18 cellular contexts compared by ENCODE assay signal in genomic region chr16:79069118-79069517, GRCh38.
DNase-seq lines count a peak whose midpoint lies in the region; ATAC-seq and TF ChIP-seq lines count a peak whose summit lies in the region.
"Had no signal": no experiment of that assay in that cellular context is flagged by ENCODE, and none has a peak within 500 bp of the region (broad histone marks: within the 10 kb centered on the region; RNA-seq: fewer than 3 reads in every experiment).

No MANE protein-coding gene starts in this region.

- WGBS in lung, 2 donors = 87 to 92% methylated on average over 12 of the region's 12 CpGs
- WGBS in transverse colon (ENCODE audit: low coverage in 1 of 2), 2 donors = 80 to 84% methylated on average over 11 to 12 of the region's 12 CpGs

- intact Hi-C loops in activated T-helper 2 cell treated with anti-CD3 and anti-CD28 coated beads, Interferon-gamma antibody, Interleukin-2, Interleukin-4, amounts not matched to agents 10 μg/mL and 5 μg/mL and 100 μg/mL, durations not matched to agents 14 hours and 24 hours and 36 hours (cut with micrococcal nuclease) = loop anchor here (1.0 to 5.0 kb wide), 3 partner anchors 62 to 294 kb away; no protein-coding TSS in a partner anchor
- intact Hi-C loops in transverse colon (cut with DNase I; ENCODE audit: low total_unique reads) = no loop called here

- DNase-seq in activated T-cell treated with anti-CD3 and anti-CD28 coated beads, Interleukin-2, amount 50 U/mL, for 72 hours = no peak
- no peak for DNase-seq in activated T-cell treated with anti-CD3 and anti-CD28 coated beads, Interleukin-2, amount 50 U/mL, for 48 hours
- DNase-seq in activated T-helper 2 cell treated with anti-CD3 and anti-CD28 coated beads, Interferon-gamma antibody, Interleukin-2, Interleukin-4, amounts not matched to agents 10 μg/mL and 5 μg/mL and 100 μg/mL, durations not matched to agents 14 hours and 24 hours and 36 hours (ENCODE audit: low spot score) = no peak
- DNase-seq in lung (ENCODE audit: low spot score) (no peak), transverse colon (no peak), medulla oblongata (ENCODE audit: extremely low spot score) (no peak), NCI-H524 (lab: John Stamatoyannopoulos, UW) (no peak), activated gamma-delta T cell treated with Interleukin-2 at 50 U/mL for 16 hours (no peak)
- DNase-seq: DMS 273 treated with DMSO at 0.1 percent for 48 hours; GF-D8; KG1; NCI-H1417 treated with DMSO at 0.1 percent for 48 hours; NCI-H1930; NCI-H2171; NCI-H446; NK-92 treated with Interleukin-12 subunit alpha and Interleukin-12 subunit beta, amount 100 ng/mL, for 24 hours had no signal

- H3K27ac Mint-ChIP-seq in activated T-cell treated with anti-CD3 and anti-CD28 coated beads, Interleukin-2, amount 50 U/mL, for 72 hours = peak overlapping the region; percentile 85
- peak overlapping the region; percentile 64 for H3K27ac Mint-ChIP-seq in activated T-helper 2 cell treated with anti-CD3 and anti-CD28 coated beads, Interferon-gamma antibody, Interleukin-2, Interleukin-4, amounts not matched to agents 10 μg/mL and 5 μg/mL and 100 μg/mL, durations not matched to agents 14 hours and 24 hours and 36 hours
- H3K27ac Mint-ChIP-seq: GM23338 had no signal

- H3K4me3 Mint-ChIP-seq in activated T-cell treated with anti-CD3 and anti-CD28 coated beads, Interleukin-2, amount 50 U/mL, for 72 hours = peak overlapping the region in 1 of 2 donors; percentile 46
- H3K4me3 Mint-ChIP-seq in activated T-helper 2 cell treated with anti-CD3 and anti-CD28 coated beads, Interferon-gamma antibody, Interleukin-2, Interleukin-4, amounts not matched to agents 10 μg/mL and 5 μg/mL and 100 μg/mL, durations not matched to agents 14 hours and 24 hours and 36 hours (ENCODE audit: low read depth) = no peak overlapping the region
- H3K4me3 Mint-ChIP-seq: GM23338 had no signal

- no peak for TF ChIP-seq EP300 in transverse colon (IDR thresholded peaks at IDR 0.05; ENCODE audit: low read depth)

- TF ChIP-seq POLR2A in transverse colon (IDR thresholded peaks at IDR 0.05) = no peak

- peak in 1 of 2 donors; percentile 1 for ATAC-seq in activated T-cell treated with anti-CD3 and anti-CD28 coated beads, Interleukin-2, amount 50 U/mL, for 72 hours (replicated peaks in 1 of 2)
- ATAC-seq in lung (ENCODE audit: insufficient read depth, low FRiP score) = peak; percentile 9
- ATAC-seq: GM23338 had no signal

- H3K27me3 ChIP-seq in lung (ENCODE audit: control insufficient read depth, insufficient read depth) (no peaks in the 10 kb centered on the region), transverse colon (no peaks in the 10 kb centered on the region)

- peaks cover 0 to 5% of the 10 kb centered on the region in 2 donors for H3K9me3 ChIP-seq in lung (ENCODE audit: control insufficient read depth in 2 of 2, insufficient read depth in 1 of 2, low read length in 1 of 2)
- H3K9me3 ChIP-seq in transverse colon = no peaks in the 10 kb centered on the region

- peaks cover 10% of the 10 kb centered on the region for H3K27me3 Mint-ChIP-seq in activated T-cell treated with anti-CD3 and anti-CD28 coated beads, Interleukin-2, amount 50 U/mL, for 72 hours (ENCODE audit: low read depth)
- H3K27me3 Mint-ChIP-seq in activated T-helper 2 cell treated with anti-CD3 and anti-CD28 coated beads, Interferon-gamma antibody, Interleukin-2, Interleukin-4, amounts not matched to agents 10 μg/mL and 5 μg/mL and 100 μg/mL, durations not matched to agents 14 hours and 24 hours and 36 hours (ENCODE audit: low read depth) = peaks cover 3% of the 10 kb centered on the region

- H3K4me3 ChIP-seq in lung (no peak overlapping the region), transverse colon (no peak overlapping the region)
- H3K4me3 ChIP-seq: GM23338 had no signal

- no peaks in the 10 kb centered on the region for H3K36me3 ChIP-seq in lung (ENCODE audit: control insufficient read depth in 2 of 2, insufficient read depth in 2 of 2, low read length in 2 of 2)
- no peaks in the 10 kb centered on the region for H3K36me3 ChIP-seq in transverse colon

- in situ Hi-C loops in transverse colon (cut with MboI; ENCODE audit: low pct_ligation_motif_present in 1 of 4, low pct_unique_long_range_greater_than_20kb in 1 of 4, low sequenced_read_pairs in 3 of 4) = no loop called here

- H3K4me1 Mint-ChIP-seq in activated T-cell treated with anti-CD3 and anti-CD28 coated beads, Interleukin-2, amount 50 U/mL, for 72 hours (ENCODE audit: low read depth) = peaks cover 77% of the 10 kb centered on the region
- peaks cover 61% of the 10 kb centered on the region for H3K4me1 Mint-ChIP-seq in activated T-helper 2 cell treated with anti-CD3 and anti-CD28 coated beads, Interferon-gamma antibody, Interleukin-2, Interleukin-4, amounts not matched to agents 10 μg/mL and 5 μg/mL and 100 μg/mL, durations not matched to agents 14 hours and 24 hours and 36 hours (ENCODE audit: low read depth)

- no peak for TF ChIP-seq CTCF in lung (IDR thresholded peaks at IDR 0.05; ENCODE audit: control extremely low read depth, extremely low read depth)
- TF ChIP-seq CTCF in transverse colon (IDR thresholded peaks at IDR 0.05) = no peak

- peaks cover 0 to 2% of the 10 kb centered on the region in 2 donors for H3K4me1 ChIP-seq in lung (ENCODE audit: control insufficient read depth in 2 of 2, insufficient read depth in 2 of 2, low read length in 2 of 2)
- peaks cover 0 to 9% (median 6%) of the 10 kb centered on the region in 4 donors for H3K4me1 ChIP-seq in transverse colon

- no peak overlapping the region for H3K27ac ChIP-seq in lung (ENCODE audit: low read depth in 1 of 2, low read length in 1 of 2)
- peak overlapping the region; percentile 19 to 59 (median 51) for H3K27ac ChIP-seq in transverse colon
- H3K27ac ChIP-seq: C4-2B had no signal

- H3K36me3 Mint-ChIP-seq in activated T-cell treated with anti-CD3 and anti-CD28 coated beads, Interleukin-2, amount 50 U/mL, for 72 hours (ENCODE audit: insufficient read depth in 2 of 2) = no peaks in the 10 kb centered on the region
- no peaks in the 10 kb centered on the region for H3K36me3 Mint-ChIP-seq in activated T-helper 2 cell treated with anti-CD3 and anti-CD28 coated beads, Interferon-gamma antibody, Interleukin-2, Interleukin-4, amounts not matched to agents 10 μg/mL and 5 μg/mL and 100 μg/mL, durations not matched to agents 14 hours and 24 hours and 36 hours (ENCODE audit: low read depth)

- peaks cover 0 to 3% of the 10 kb centered on the region in 2 donors for H3K9me3 Mint-ChIP-seq in activated T-cell treated with anti-CD3 and anti-CD28 coated beads, Interleukin-2, amount 50 U/mL, for 72 hours
- H3K9me3 Mint-ChIP-seq in activated T-helper 2 cell treated with anti-CD3 and anti-CD28 coated beads, Interferon-gamma antibody, Interleukin-2, Interleukin-4, amounts not matched to agents 10 μg/mL and 5 μg/mL and 100 μg/mL, durations not matched to agents 14 hours and 24 hours and 36 hours = no peaks in the 10 kb centered on the region
- H3K9me3 Mint-ChIP-seq: GM23338 had no signal

Comparison
In these comparisons a context has a peak if more than half of its experiments do, and no peak if none do; other contexts are left out.
1. H3K27ac ChIP-seq: peak in transverse colon (4 of 4); none in lung (0 of 2).